In genomic region chr2:224466315-224466714, GRCh38 we compare ENCODE assay signal across 17 cellular contexts.
DNase-seq lines count a peak whose midpoint lies in the region; ATAC-seq, FAIRE-seq and TF ChIP-seq lines count a peak whose summit lies in the region.
"Had no signal": no experiment of that assay in that cellular context is flagged by ENCODE, and none has a peak within 500 bp of the region (broad histone marks: within the 10 kb centered on the region; RNA-seq: fewer than 3 reads in every experiment).

No MANE protein-coding gene starts in this region.

- no peaks in the 10 kb centered on the region for H3K9me3 ChIP-seq in HepG2 (ENCODE audit: low read length)
- H3K9me3 ChIP-seq in right lobe of liver, result no peaks in the 10 kb centered on the region
- no peaks in the 10 kb centered on the region for H3K9me3 ChIP-seq in adrenal gland (replicated peaks in 1 of 3)
- H3K9me3 ChIP-seq: SK-N-SH had no signal

- no peaks in the 10 kb centered on the region for H3K27me3 Mint-ChIP-seq in memory B cell

- H3K4me3 ChIP-seq in HepG2 (replicated peaks in 1 of 3; ENCODE audit: insufficient read depth in 1 of 3, low read depth in 2 of 3, low read length in 3 of 3) (no peak overlapping the region), right lobe of liver (no peak overlapping the region), adrenal gland (no peak overlapping the region)

- H2AFZ ChIP-seq in HepG2 (ENCODE audit: low read length), result no peak overlapping the region

- TF ChIP-seq EP300 in HepG2 (IDR thresholded peaks at IDR 0.05; ENCODE audit: low read depth in 2 of 2, low read length in 2 of 2), result no peak
- TF ChIP-seq EP300 in HepG2 (CRISPR knock-in tag; IDR thresholded peaks at IDR 0.05; ENCODE audit: borderline replicate concordance), result no peak

- no peak for TF ChIP-seq RAD21 in HepG2 (CRISPR knock-in tag; IDR thresholded peaks at IDR 0.05)

- peaks cover 8% of the 10 kb centered on the region for H3K9me3 Mint-ChIP-seq in memory B cell
- H3K9me3 Mint-ChIP-seq: H9 had no signal

- POLR2A ChIA-PET in HepG2 (lab: Yijun Ruan, JAX), result interaction anchor here (1.0 kb wide), 1 partner anchor 19 kb away, joined by 5 read pairs; no protein-coding TSS in a partner anchor

- no peak overlapping the region for H3K4me3 Mint-ChIP-seq in memory B cell
- H3K4me3 Mint-ChIP-seq: CD8-positive, alpha-beta memory T cell; H9 had no signal

- DNase-seq in HepG2 (ENCODE audit: low spot score) (no peak), right lobe of liver (no peak), SK-N-DZ (ENCODE audit: low spot score) (peak; percentile 10), memory B cell (ENCODE audit: low spot score in 2 of 2) (no peak), adrenal gland (no peak), NOMO-1 treated with DMSO at 0.1 percent for 48 hours (lab: John Stamatoyannopoulos, UW; ENCODE audit: unreplicated experiment) (no peak), left ventricle myocardium superior (no peak)
- DNase-seq: C1 segment of cervical spinal cord; CD8-positive, alpha-beta memory T cell; DMS79 treated with DMSO at 0.1 percent for 48 hours; H9; MM.1S; NCI-H1092; NCI-H2081; NCI-H2227 treated with DMSO at 0.1 percent for 48 hours; SHP77; SK-N-SH had no signal

- H3K36me3 Mint-ChIP-seq in memory B cell, result no peaks in the 10 kb centered on the region

- TF ChIP-seq POLR2A in HepG2 (IDR thresholded peaks at IDR 0.05; ENCODE audit: insufficient read depth in 1 of 2, low read depth in 2 of 2, low read length in 2 of 2) (no peak), right lobe of liver (IDR thresholded peaks at IDR 0.05) (no peak), adrenal gland (IDR thresholded peaks at IDR 0.05) (no peak)

- no peak for TF ChIP-seq CTCF in HepG2 (CRISPR knock-in tag; IDR thresholded peaks at IDR 0.05)
- no peak for TF ChIP-seq CTCF in right lobe of liver (IDR thresholded peaks at IDR 0.05)
- no peak for TF ChIP-seq CTCF in adrenal gland (IDR thresholded peaks at IDR 0.05)

- H3K4me1 Mint-ChIP-seq in memory B cell, result no peaks in the 10 kb centered on the region

- H3K27ac ChIP-seq in HepG2 (ENCODE audit: extremely low read length, insufficient read depth, low read length), result no peak overlapping the region
- H3K27ac ChIP-seq in right lobe of liver, result no peak overlapping the region
- no peak overlapping the region for H3K27ac ChIP-seq in adrenal gland

- intact Hi-C loops in HepG2 (cut with micrococcal nuclease; ENCODE audit: unreplicated experiment), result loop anchor here (1.0 kb wide), 1 partner anchor 12 kb away; no protein-coding TSS in a partner anchor
- intact Hi-C loops in right lobe of liver (cut with DNase I), result no loop called here
- intact Hi-C loops in adrenal gland (cut with DNase I), result no loop called here
- intact Hi-C loops in left ventricle myocardium superior (cut with micrococcal nuclease), result no loop called here

- H3K27ac Mint-ChIP-seq in memory B cell, result peak overlapping the region; percentile 7

- CTCF ChIA-PET in HepG2 (lab: Yijun Ruan, JAX; ENCODE audit: low intra/inter-chr PET ratio, low total read pairs), result no interaction called here

- H3K4me1 ChIP-seq in HepG2 (ENCODE audit: insufficient read depth, low read length), result no peaks in the 10 kb centered on the region
- no peaks in the 10 kb centered on the region for H3K4me1 ChIP-seq in right lobe of liver
- no peaks in the 10 kb centered on the region for H3K4me1 ChIP-seq in adrenal gland (replicated peaks in 1 of 2)

- FAIRE-seq in HepG2 (lab: Jason Lieb, UNC), result no peak

- H3K36me3 ChIP-seq in HepG2 (replicated peaks in 1 of 2; ENCODE audit: control insufficient read depth in 1 of 2, insufficient read depth in 2 of 2, low read length in 2 of 2) (no peaks in the 10 kb centered on the region), right lobe of liver (no peaks in the 10 kb centered on the region), adrenal gland (replicated peaks in 1 of 2) (no peaks in the 10 kb centered on the region)

- no peak overlapping the region for H3K4me2 ChIP-seq in HepG2 (ENCODE audit: low read depth, low read length)
- H3K4me2 ChIP-seq: SK-N-SH had no signal

- in situ Hi-C loops in HepG2 (cut with HindIII; ENCODE audit: extremely low pct_ligation_motif_present, low pct_unique_long_range_greater_than_20kb), result no loop called here

- BruUV-seq in HepG2 (replicated peaks; lab: Mats Ljungman, UMichigan), result no TSS peak

- H3K79me2 ChIP-seq in HepG2 (ENCODE audit: insufficient read depth, low read length), result no peaks in the 10 kb centered on the region

- H3K27me3 ChIP-seq in HepG2 (ENCODE audit: control insufficient read depth in 1 of 2, insufficient read depth in 2 of 2, low read length in 2 of 2) (no peaks in the 10 kb centered on the region), right lobe of liver (no peaks in the 10 kb centered on the region), adrenal gland (no peaks in the 10 kb centered on the region)

- H3K9ac ChIP-seq in HepG2 (ENCODE audit: insufficient read depth, low read depth, low read length), result no peak overlapping the region
- H3K9ac ChIP-seq: SK-N-SH had no signal

- ATAC-seq in HepG2, result peak; percentile 62
- no peak for ATAC-seq in right lobe of liver
- no peak for ATAC-seq in memory B cell (ENCODE audit: low read depth)
- no peak for ATAC-seq in left ventricle myocardium superior

- no peaks in the 10 kb centered on the region for H4K20me1 ChIP-seq in HepG2 (ENCODE audit: insufficient read depth, low read length)

- WGBS in HepG2 (ENCODE audit: low lambda C conversion rate), result 9% methylated on average over 1 of the region's 1 CpG
- WGBS in right lobe of liver (ENCODE audit: insufficient coverage, low coverage, low lambda C conversion rate, missing lambda C conversion rate), result 50% methylated on average over 1 of the region's 1 CpG
- WGBS in adrenal gland, 4 donors, result 75 to 86% (median 80%) methylated on average over 1 of the region's 1 CpG

TF ChIP-seq in HepG2, 621 proteins besides CTCF, POLR2A, EP300 and RAD21 (continues in another document):
- TF ChIP-seq ZNF878 (CRISPR knock-in tag; IDR thresholded peaks at IDR 0.05) (no peak), ZNF430 (CRISPR knock-in tag; IDR thresholded peaks at IDR 0.05) (no peak), ZNF562 (CRISPR knock-in tag; IDR thresholded peaks at IDR 0.05; ENCODE audit: borderline replicate concordance) (no peak), POLR2G (IDR thresholded peaks at IDR 0.05; ENCODE audit: low read depth, low read length) (no peak), TFDP1 (CRISPR knock-in tag; IDR thresholded peaks at IDR 0.05; ENCODE audit: borderline replicate concordance) (no peak), ATF3 (CRISPR knock-in tag; IDR thresholded peaks at IDR 0.05) (no peak), NFATC3 (CRISPR knock-in tag; IDR thresholded peaks at IDR 0.05) (no peak), ONECUT2 (CRISPR knock-in tag; IDR thresholded peaks at IDR 0.05) (no peak), REST (IDR thresholded peaks at IDR 0.05; ENCODE audit: borderline replicate concordance in 1 of 2, low read depth in 1 of 2, low read length in 2 of 2) (no peak), TAF15 (IDR thresholded peaks at IDR 0.05; ENCODE audit: low read depth, low read length, poor library complexity, severe bottlenecking) (no peak), ZFP36 (IDR thresholded peaks at IDR 0.05; ENCODE audit: borderline replicate concordance, low read depth, low read length, partially characterized antibody) (no peak)
- TF ChIP-seq, protein P1, sequence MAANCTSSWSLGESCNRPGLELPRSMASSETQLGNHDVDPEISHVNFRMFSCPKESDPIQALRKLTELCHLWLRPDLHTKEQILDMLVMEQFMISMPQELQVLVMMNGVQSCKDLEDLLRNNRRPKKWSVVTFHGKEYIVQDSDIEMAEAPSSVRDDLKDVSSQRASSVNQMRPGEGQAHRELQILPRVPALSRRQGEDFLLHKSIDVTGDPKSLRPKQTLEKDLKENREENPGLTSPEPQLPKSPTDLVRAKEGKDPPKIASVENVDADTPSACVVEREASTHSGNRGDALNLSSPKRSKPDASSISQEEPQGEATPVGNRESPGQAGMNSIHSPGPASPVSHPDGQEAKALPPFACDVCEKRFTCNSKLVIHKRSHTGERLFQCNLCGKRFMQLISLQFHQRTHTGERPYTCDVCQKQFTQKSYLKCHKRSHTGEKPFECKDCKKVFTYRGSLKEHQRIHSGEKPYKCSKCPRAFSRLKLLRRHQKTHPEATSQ (CRISPR knock-in tag; IDR thresholded peaks at IDR 0.05; ENCODE audit: borderline replicate concordance), result no peak
